In the genomic region with DNA sequence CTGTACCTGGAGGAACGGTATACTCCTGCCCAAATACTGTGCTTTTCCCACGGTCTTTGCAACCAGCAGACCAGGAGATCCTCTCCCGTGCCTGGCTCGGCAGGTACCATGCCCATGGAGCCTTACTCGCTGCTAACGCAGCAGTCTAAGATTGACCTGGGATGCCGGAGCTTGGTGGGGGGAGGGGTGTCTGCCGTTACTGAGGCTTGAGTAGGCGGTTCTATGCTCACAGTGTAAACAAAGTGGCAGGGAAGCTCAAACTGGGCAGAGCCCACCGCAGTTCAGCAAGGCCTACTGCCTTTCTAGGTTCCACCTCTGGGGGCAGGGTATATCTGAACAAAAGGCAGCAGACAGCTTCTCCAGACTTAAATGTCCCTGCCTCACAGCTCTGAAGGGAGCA, we compare ENCODE assay signal across 2 cellular contexts.
TF ChIP-seq lines count a peak whose summit lies in the region.

No MANE protein-coding gene starts in this region.

TF ChIP-seq in GM23338, 12 proteins besides CTCF, POLR2A, EP300 and RAD21 (continued from another document):
- TF ChIP-seq ZNF331 (CRISPR knock-in tag; IDR thresholded peaks at IDR 0.05; ENCODE audit: low read depth) (no peak), ZNF114 (CRISPR knock-in tag; IDR thresholded peaks at IDR 0.05) (no peak), ZNF462 (CRISPR knock-in tag; IDR thresholded peaks at IDR 0.05) (no peak), EZH2 (IDR thresholded peaks at IDR 0.05; ENCODE audit: low read depth, unreplicated experiment) (no peak), NANOG (IDR thresholded peaks at IDR 0.05; ENCODE audit: borderline replicate concordance) (no peak), STAT1 (IDR thresholded peaks at IDR 0.05; ENCODE audit: unreplicated experiment) (no peak), POLR2AphosphoS5 (IDR thresholded peaks at IDR 0.05; ENCODE audit: low read depth) (no peak)
- TF ChIP-seq, protein P1, sequence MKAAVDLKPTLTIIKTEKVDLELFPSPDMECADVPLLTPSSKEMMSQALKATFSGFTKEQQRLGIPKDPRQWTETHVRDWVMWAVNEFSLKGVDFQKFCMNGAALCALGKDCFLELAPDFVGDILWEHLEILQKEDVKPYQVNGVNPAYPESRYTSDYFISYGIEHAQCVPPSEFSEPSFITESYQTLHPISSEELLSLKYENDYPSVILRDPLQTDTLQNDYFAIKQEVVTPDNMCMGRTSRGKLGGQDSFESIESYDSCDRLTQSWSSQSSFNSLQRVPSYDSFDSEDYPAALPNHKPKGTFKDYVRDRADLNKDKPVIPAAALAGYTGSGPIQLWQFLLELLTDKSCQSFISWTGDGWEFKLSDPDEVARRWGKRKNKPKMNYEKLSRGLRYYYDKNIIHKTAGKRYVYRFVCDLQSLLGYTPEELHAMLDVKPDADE (IDR thresholded peaks at IDR 0.05): no peak

TF ChIP-seq in WTC11, 78 proteins besides CTCF, POLR2A, EP300 and RAD21 (continued from another document):
- TF ChIP-seq ARID4B (CRISPR knock-in tag; IDR thresholded peaks at IDR 0.05; ENCODE audit: borderline replicate concordance): no peak
- no peak for TF ChIP-seq MAX (CRISPR knock-in tag; IDR thresholded peaks at IDR 0.05)
- 0 out of 2 replicates have a peak, but pooled peaks have one; percentile 22 for TF ChIP-seq FOXK1 (CRISPR knock-in tag; IDR thresholded peaks at IDR 0.05)
